In genomic region chr11:118629761-118630661, GRCh38 we compare ENCODE assay signal across 21 cellular contexts. TPM values are rescaled to one million over a fixed set of nuclear protein-coding genes. Genes with fewer than 3 reads are reported as not detected.
DNase-seq lines count a peak whose midpoint lies in the region; ATAC-seq and TF ChIP-seq lines count a peak whose summit lies in the region.
"Had no signal": no experiment of that assay in that cellular context is flagged by ENCODE, and none has a peak within 500 bp of the region (broad histone marks: within the 10 kb centered on the region; RNA-seq: fewer than 3 reads in every experiment).

No MANE protein-coding gene starts in this region.

- DNase-seq in NCI-H510A treated with DMSO at 0.1 percent for 48 hours (lab: John Stamatoyannopoulos, UW) (peak; percentile 42), NCI-H510A (lab: John Stamatoyannopoulos, UW) (no peak), colonic mucosa (peak; percentile 86), thoracic aorta (ENCODE audit: low spot score) (no peak), UCSD-AML1 (lab: John Stamatoyannopoulos, UW; ENCODE audit: unreplicated experiment) (no peak), AML-193 (lab: John Stamatoyannopoulos, UW) (no peak), smooth muscle cell (lab: John Stamatoyannopoulos, UW; ENCODE audit: unreplicated experiment) (no peak)
- DNase-seq: 8988T; activated CD4-positive, alpha-beta T cell treated with anti-CD3 and anti-CD28 coated beads, Interleukin-2, amount 50 U/mL, for 4 hours; activated T-cell treated with anti-CD3 and anti-CD28 coated beads, Interleukin-2, amount 50 U/mL, for 24 hours; central memory CD4-positive, alpha-beta T cell; DMS53; foreskin melanocyte; Karpas-422; NCI-H1436; NCI-H446 treated with DMSO at 0.1 percent for 48 hours; thyroid gland had no signal

- H3K79me2 ChIP-seq in smooth muscle cell (ENCODE audit: low read depth): peaks cover 14% of the 10 kb centered on the region

- H3K4me3 ChIP-seq in colonic mucosa (peak overlapping the region; percentile 29), mucosa of rectum (ENCODE audit: low read length in 2 of 2) (peak overlapping the region; percentile 65 to 89), thoracic aorta (no peak overlapping the region), smooth muscle cell (no peak overlapping the region)
- H3K4me3 ChIP-seq: thyroid gland had no signal

- intact Hi-C loops in colonic mucosa (cut with DNase I): no loop called here

- H3K27me3 ChIP-seq in colonic mucosa (no peaks in the 10 kb centered on the region), mucosa of rectum (ENCODE audit: control insufficient read depth in 2 of 2, insufficient read depth in 2 of 2, low read length in 2 of 2) (no peaks in the 10 kb centered on the region), thoracic aorta (replicated peaks; ENCODE audit: insufficient read depth) (no peaks in the 10 kb centered on the region), smooth muscle cell (ENCODE audit: low read depth) (no peaks in the 10 kb centered on the region)
- H3K27me3 ChIP-seq: thyroid gland had no signal

- H3K9me3 ChIP-seq in colonic mucosa (no peaks in the 10 kb centered on the region), mucosa of rectum (ENCODE audit: control insufficient read depth in 2 of 2, low read length in 2 of 2) (no peaks in the 10 kb centered on the region), thoracic aorta (no peaks in the 10 kb centered on the region), smooth muscle cell (replicated peaks; ENCODE audit: low read depth) (no peaks in the 10 kb centered on the region)
- H3K9me3 ChIP-seq: thyroid gland had no signal

- TF ChIP-seq CTCF in colonic mucosa (IDR thresholded peaks at IDR 0.05) (no peak), thoracic aorta (IDR thresholded peaks at IDR 0.05) (no peak), smooth muscle cell (IDR thresholded peaks at IDR 0.05; ENCODE audit: borderline replicate concordance, insufficient read depth, poor library complexity, severe bottlenecking) (no peak)

- H3K36me3 ChIP-seq in colonic mucosa (no peaks in the 10 kb centered on the region), mucosa of rectum (ENCODE audit: control insufficient read depth in 2 of 2, insufficient read depth in 2 of 2, low read length in 2 of 2) (peaks cover 14 to 22% of the 10 kb centered on the region in 2 donors), thoracic aorta (peaks cover 61% of the 10 kb centered on the region), smooth muscle cell (ENCODE audit: low read depth) (no peaks in the 10 kb centered on the region)

- H3K27ac ChIP-seq in colonic mucosa: peak overlapping the region; percentile 85
- H3K27ac ChIP-seq in mucosa of rectum (ENCODE audit: low read depth in 2 of 2, low read length in 2 of 2): peak overlapping the region; percentile 80 to 90
- peak overlapping the region; percentile 2 to 15 for H3K27ac ChIP-seq in thoracic aorta
- no peak overlapping the region for H3K27ac ChIP-seq in smooth muscle cell (ENCODE audit: low read depth)
- H3K27ac ChIP-seq: C4-2B, thyroid gland had no signal

- H3K4me2 ChIP-seq in smooth muscle cell: no peak overlapping the region

- no peak overlapping the region for H2AFZ ChIP-seq in smooth muscle cell (ENCODE audit: low read depth)

- no peak for ATAC-seq in thoracic aorta (ENCODE audit: insufficient number of reproducible peaks, low FRiP score, low read depth)
- ATAC-seq: HCT116 had no signal

- 93% methylated on average over 6 of the region's 6 CpGs for WGBS in smooth muscle cell (ENCODE audit: low lambda C conversion rate)

- peak overlapping the region; percentile 38 to 86 for H3K9ac ChIP-seq in colonic mucosa (ENCODE audit: low read depth in 2 of 2, low read length in 2 of 2)
- H3K9ac ChIP-seq in mucosa of rectum (ENCODE audit: low read depth in 1 of 2, low read length in 2 of 2): peak overlapping the region; percentile 61 to 62
- H3K9ac ChIP-seq in smooth muscle cell (ENCODE audit: low read depth): no peak overlapping the region

- H3K4me1 ChIP-seq in colonic mucosa (peaks cover 19% of the 10 kb centered on the region), mucosa of rectum (ENCODE audit: control insufficient read depth in 2 of 2, insufficient read depth in 2 of 2, low read length in 2 of 2) (peaks cover 37 to 60% of the 10 kb centered on the region in 2 donors), thoracic aorta (ENCODE audit: control insufficient read depth in 1 of 2, low read depth in 2 of 2) (peaks cover 7 to 63% of the 10 kb centered on the region in 2 donors), smooth muscle cell (ENCODE audit: low read depth) (peaks cover 13% of the 10 kb centered on the region)

- H4K20me1 ChIP-seq in smooth muscle cell (ENCODE audit: low read depth): peaks cover 99% of the 10 kb centered on the region

- H3F3A ChIP-seq in smooth muscle cell (ENCODE audit: low read depth): no peaks in the 10 kb centered on the region

RNA-seq across cellular contexts. Expression of gene PHLDB1, which starts 22.6 kb away (rescaled TPM):
- total RNA-seq in colonic mucosa (10 to 100 TPM; 60.1 to 88.6 TPM), thoracic aorta (100 to 1,000 TPM; 206 to 377 TPM), smooth muscle cell (89.0 and 112 TPM in 2 replicates)
- polyA plus RNA-seq in smooth muscle cell: 86.0 and 103 TPM in 2 replicates

RNA-seq across cellular contexts. Expression of gene TREH, which starts 49.4 kb away (rescaled TPM):
- total RNA-seq in colonic mucosa (1 to 10 TPM; 2.4 to 2.8 TPM), thoracic aorta (not detected), smooth muscle cell (not detected in 2 replicates)
- polyA plus RNA-seq in smooth muscle cell: 0.49 and 0.96 TPM in 2 replicates
- total RNA-seq: lower leg skin, thyroid gland had no signal

RNA-seq across cellular contexts. Expression of gene ARCN1, which starts 57.8 kb away (rescaled TPM):
- total RNA-seq in colonic mucosa (100 to 1,000 TPM; 151 to 171 TPM), thoracic aorta (100 to 1,000 TPM; 116 to 125 TPM), smooth muscle cell (314 and 331 TPM in 2 replicates)
- 228 and 285 TPM in 2 replicates for polyA plus RNA-seq in smooth muscle cell

Comparison
In these comparisons a context has a peak if more than half of its experiments do, and no peak if none do; other contexts are left out.
1. DNase-seq: peak in NCI-H510A treated with DMSO at 0.1 percent for 48 hours (single experiment) and colonic mucosa (single experiment); none in NCI-H510A (single experiment), thoracic aorta (single experiment), UCSD-AML1 (single experiment), AML-193 (0 of 2) and smooth muscle cell (single experiment).
2. H3K4me3 ChIP-seq: peak in colonic mucosa (single experiment) and mucosa of rectum (2 of 2); none in thoracic aorta (single experiment) and smooth muscle cell (single experiment).